Comparison of ENCODE assay signal across 1 cellular context in the genomic region with DNA sequence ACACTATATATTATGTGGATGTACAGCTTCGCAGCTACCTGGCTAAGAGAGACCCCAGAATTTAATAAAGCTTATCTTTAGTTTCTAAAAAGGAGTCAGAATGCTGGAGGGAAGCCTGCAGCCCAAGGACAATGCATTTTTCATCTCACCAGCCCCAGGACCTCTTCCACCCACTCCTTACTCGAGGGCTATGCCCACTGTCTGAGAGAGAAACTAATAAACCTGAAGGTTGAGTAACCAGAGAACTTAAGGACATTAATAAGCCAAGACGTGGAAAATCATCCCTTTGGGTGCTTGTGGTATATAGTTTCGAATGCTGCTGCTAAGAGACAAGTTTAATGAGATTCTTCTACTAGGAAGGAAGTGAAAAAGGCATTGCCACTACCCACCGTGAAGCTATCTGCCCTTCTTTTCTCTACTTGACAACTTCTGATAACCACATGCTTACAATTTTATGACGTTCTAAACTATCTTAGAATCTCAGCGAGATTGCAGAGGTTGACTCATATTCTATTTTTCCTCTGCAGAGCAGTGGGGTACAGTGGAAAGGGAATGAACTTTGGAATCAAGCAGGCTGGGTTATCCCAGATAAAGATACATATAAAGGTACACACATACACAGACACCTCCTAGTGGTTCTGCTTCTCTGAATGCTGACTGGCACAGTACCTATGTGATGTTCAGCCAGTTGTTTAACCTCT.
TF ChIP-seq lines count a peak whose summit lies in the region.

No MANE protein-coding gene starts in this region.

TF ChIP-seq in GM23338, 12 proteins besides CTCF, POLR2A, EP300 and RAD21 (continued from another document):
- TF ChIP-seq CREB1 (CRISPR knock-in tag; IDR thresholded peaks at IDR 0.05; ENCODE audit: low read depth) (no peak), EZH2phosphoT487 (IDR thresholded peaks at IDR 0.05; ENCODE audit: unreplicated experiment) (no peak)
- TF ChIP-seq, protein P1, sequence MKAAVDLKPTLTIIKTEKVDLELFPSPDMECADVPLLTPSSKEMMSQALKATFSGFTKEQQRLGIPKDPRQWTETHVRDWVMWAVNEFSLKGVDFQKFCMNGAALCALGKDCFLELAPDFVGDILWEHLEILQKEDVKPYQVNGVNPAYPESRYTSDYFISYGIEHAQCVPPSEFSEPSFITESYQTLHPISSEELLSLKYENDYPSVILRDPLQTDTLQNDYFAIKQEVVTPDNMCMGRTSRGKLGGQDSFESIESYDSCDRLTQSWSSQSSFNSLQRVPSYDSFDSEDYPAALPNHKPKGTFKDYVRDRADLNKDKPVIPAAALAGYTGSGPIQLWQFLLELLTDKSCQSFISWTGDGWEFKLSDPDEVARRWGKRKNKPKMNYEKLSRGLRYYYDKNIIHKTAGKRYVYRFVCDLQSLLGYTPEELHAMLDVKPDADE (IDR thresholded peaks at IDR 0.05), result no peak
